8 cellular contexts compared by ENCODE assay signal in the genomic region with DNA sequence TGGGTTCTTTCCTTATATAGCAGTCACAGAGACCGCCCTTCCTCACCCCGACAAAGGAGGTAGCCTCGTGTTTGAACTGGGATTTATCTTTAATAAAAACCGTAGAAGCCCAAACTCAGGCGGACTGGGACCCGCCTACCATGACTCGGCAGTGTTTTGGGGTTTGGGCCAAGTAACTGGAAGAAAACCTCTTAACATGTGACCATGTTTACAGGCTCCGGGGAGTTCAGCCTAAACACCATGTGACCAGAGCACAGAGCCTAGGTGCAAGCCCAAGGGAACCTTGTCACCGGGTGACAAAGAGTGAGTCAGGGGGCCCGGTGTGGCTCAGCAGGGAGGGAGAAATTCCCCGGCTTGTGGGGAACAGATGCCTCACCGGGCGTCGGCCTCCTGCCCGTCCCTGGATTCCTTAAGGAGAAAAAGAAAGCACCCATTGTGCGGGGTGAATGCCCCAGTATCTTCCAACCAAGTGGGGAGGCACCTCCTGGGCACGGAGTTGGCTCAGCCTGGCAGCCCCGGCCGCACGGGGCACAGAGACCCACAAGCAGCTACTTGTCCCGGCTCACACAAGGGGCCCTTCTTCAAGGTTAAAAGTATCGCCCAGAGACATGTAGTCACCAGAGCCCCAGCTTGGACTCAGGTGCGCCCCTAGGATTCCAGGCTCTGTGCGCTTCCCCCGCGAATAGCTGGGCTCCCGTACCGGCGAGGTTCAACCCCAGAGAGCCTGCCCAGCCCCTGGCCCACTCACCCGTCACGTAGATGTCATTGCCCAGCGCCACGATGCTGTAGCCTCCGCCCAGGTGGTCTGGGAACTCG. TPM values are rescaled to one million over a fixed set of nuclear protein-coding genes. Genes with fewer than 3 reads are reported as not detected.
DNase-seq lines count a peak whose midpoint lies in the region; ATAC-seq, FAIRE-seq and TF ChIP-seq lines count a peak whose summit lies in the region.

No MANE protein-coding gene starts in this region.

- no peaks in the 10 kb centered on the region for H3K27me3 ChIP-seq in fibroblast of lung (ENCODE audit: control insufficient read depth, insufficient read depth, low read length)

- ATAC-seq in HG03039 (IDR thresholded peaks at IDR 0.05; ENCODE audit: unreplicated experiment): peak; percentile 21
- peak; percentile 83 for ATAC-seq in activated T-helper 17 cell treated with anti-CD3 and anti-CD28 coated beads, Interleukin-2, amount 50 U/mL, for 72 hours (replicated peaks)
- peak; percentile 25 to 31 for ATAC-seq in naive thymus-derived CD8-positive, alpha-beta T cell
- peak; percentile 81 for ATAC-seq in stimulated activated naive CD8-positive, alpha-beta T cell treated with anti-CD3 and anti-CD28 coated beads, Interleukin-15, amount 100 ng/mL, for 72 hours

- H3K4me3 Mint-ChIP-seq in activated T-helper 17 cell treated with anti-CD3 and anti-CD28 coated beads, Interleukin-2, amount 50 U/mL, for 72 hours: peak overlapping the region; percentile 87
- peak overlapping the region; percentile 96 to 99 (median 99) for H3K4me3 Mint-ChIP-seq in naive thymus-derived CD8-positive, alpha-beta T cell
- H3K4me3 Mint-ChIP-seq in stimulated activated naive CD8-positive, alpha-beta T cell treated with anti-CD3 and anti-CD28 coated beads, Interleukin-15, amount 100 ng/mL, for 72 hours: peak overlapping the region; percentile 94 to 95

- no peak overlapping the region for H2AFZ ChIP-seq in fibroblast of lung (ENCODE audit: low read length)

- H3K4me2 ChIP-seq in fibroblast of lung (ENCODE audit: extremely low read depth, insufficient read depth, low read length): peak overlapping the region; percentile 95

- no peaks in the 10 kb centered on the region for H4K20me1 ChIP-seq in fibroblast of lung (ENCODE audit: control insufficient read depth, extremely low read depth, insufficient read depth, low read length)

- H3K9ac ChIP-seq in fibroblast of lung (ENCODE audit: insufficient read depth, low read length): peak overlapping the region; percentile 88

- TF ChIP-seq CTCF in GM12864 (IDR thresholded peaks at IDR 0.05; ENCODE audit: low read depth, low read length, missing control alignments) (no peak), fibroblast of lung (conservative IDR thresholded peaks at IDR 0.05 in 1 of 2, IDR thresholded peaks at IDR 0.05 in 1 of 2; ENCODE audit: low read depth in 1 of 2, low read length in 2 of 2) (peak in 1 of 2 donors; percentile 6)

- H3K36me3 ChIP-seq in fibroblast of lung (ENCODE audit: control insufficient read depth, insufficient read depth, low read length): peaks cover 17% of the 10 kb centered on the region

- H3K4me3 ChIP-seq in GM12864 (ENCODE audit: low read depth, low read length) (peak overlapping the region; percentile 75), fibroblast of lung (replicated peaks in 1 of 4; ENCODE audit: control extremely low read depth in 1 of 4, insufficient read depth in 1 of 4, low read depth in 3 of 4, low read length in 4 of 4) (peak overlapping the region; percentile 71 to 99 (median 94))

- H3K4me1 ChIP-seq in fibroblast of lung (ENCODE audit: control insufficient read depth, extremely low read depth, insufficient read depth, low read length): peaks cover 11% of the 10 kb centered on the region

- no peaks in the 10 kb centered on the region for H3K9me3 ChIP-seq in fibroblast of lung (ENCODE audit: control insufficient read depth, insufficient read depth, low read depth, low read length)

- POLR2A ChIA-PET in naive thymus-derived CD8-positive, alpha-beta T cell (lab: Charles Lee): interaction anchor here (0.6 to 7.9 kb wide), 12 partner anchors 9 to 141 kb away, joined by 3 to 156 read pairs (median 15); a partner anchor contains a TSS

- peak; percentile 90 for FAIRE-seq in RCC 7860 (lab: Jason Lieb, UNC)

- no peaks in the 10 kb centered on the region for H3K27me3 Mint-ChIP-seq in activated T-helper 17 cell treated with anti-CD3 and anti-CD28 coated beads, Interleukin-2, amount 50 U/mL, for 72 hours
- no peaks in the 10 kb centered on the region for H3K27me3 Mint-ChIP-seq in naive thymus-derived CD8-positive, alpha-beta T cell
- no peaks in the 10 kb centered on the region for H3K27me3 Mint-ChIP-seq in stimulated activated naive CD8-positive, alpha-beta T cell treated with anti-CD3 and anti-CD28 coated beads, Interleukin-15, amount 100 ng/mL, for 72 hours

- H3K36me3 Mint-ChIP-seq in activated T-helper 17 cell treated with anti-CD3 and anti-CD28 coated beads, Interleukin-2, amount 50 U/mL, for 72 hours (ENCODE audit: low read depth): peaks cover 54% of the 10 kb centered on the region
- peaks cover 0 to 22% (median 4%) of the 10 kb centered on the region in 3 donors for H3K36me3 Mint-ChIP-seq in naive thymus-derived CD8-positive, alpha-beta T cell

- H3K4me1 Mint-ChIP-seq in activated T-helper 17 cell treated with anti-CD3 and anti-CD28 coated beads, Interleukin-2, amount 50 U/mL, for 72 hours: peaks cover 5% of the 10 kb centered on the region
- peaks cover 14 to 57% (median 54%) of the 10 kb centered on the region in 4 donors for H3K4me1 Mint-ChIP-seq in naive thymus-derived CD8-positive, alpha-beta T cell
- peaks cover 60% of the 10 kb centered on the region for H3K4me1 Mint-ChIP-seq in stimulated activated naive CD8-positive, alpha-beta T cell treated with anti-CD3 and anti-CD28 coated beads, Interleukin-15, amount 100 ng/mL, for 72 hours

- H3K9me3 Mint-ChIP-seq in activated T-helper 17 cell treated with anti-CD3 and anti-CD28 coated beads, Interleukin-2, amount 50 U/mL, for 72 hours: no peaks in the 10 kb centered on the region
- no peaks in the 10 kb centered on the region for H3K9me3 Mint-ChIP-seq in naive thymus-derived CD8-positive, alpha-beta T cell
- H3K9me3 Mint-ChIP-seq in stimulated activated naive CD8-positive, alpha-beta T cell treated with anti-CD3 and anti-CD28 coated beads, Interleukin-15, amount 100 ng/mL, for 72 hours: no peaks in the 10 kb centered on the region

- peak overlapping the region; percentile 93 for H3K27ac Mint-ChIP-seq in activated T-helper 17 cell treated with anti-CD3 and anti-CD28 coated beads, Interleukin-2, amount 50 U/mL, for 72 hours
- peak overlapping the region; percentile 91 to 98 (median 97) for H3K27ac Mint-ChIP-seq in naive thymus-derived CD8-positive, alpha-beta T cell
- H3K27ac Mint-ChIP-seq in stimulated activated naive CD8-positive, alpha-beta T cell treated with anti-CD3 and anti-CD28 coated beads, Interleukin-15, amount 100 ng/mL, for 72 hours: peak overlapping the region; percentile 95

- peak overlapping the region; percentile 92 for H3K27ac ChIP-seq in fibroblast of lung (ENCODE audit: insufficient read depth, low read length)

- peaks cover 55% of the 10 kb centered on the region for H3K79me2 ChIP-seq in fibroblast of lung (ENCODE audit: control insufficient read depth, insufficient read depth, low read length)

- DNase-seq in GM12864 (ENCODE audit: low read depth) (no peak), RCC 7860 (ENCODE audit: low spot score) (peak; percentile 96), fibroblast of lung (ENCODE audit: low read depth in 2 of 2) (peak; percentile 92 to 96), DMS114 treated with DMSO at 0.1 percent for 48 hours (lab: John Stamatoyannopoulos, UW; ENCODE audit: unreplicated experiment) (no peak)
- peak in 9 of 10 donors; percentile 41 to 80 (median 57) for DNase-seq in naive thymus-derived CD8-positive, alpha-beta T cell
- peak; percentile 76 to 89 for DNase-seq in stimulated activated naive CD8-positive, alpha-beta T cell treated with anti-CD3 and anti-CD28 coated beads, Interleukin-15, amount 100 ng/mL, for 72 hours

RNA-seq across cellular contexts. Expression of a gene that starts 1.4 kb away (rescaled TPM):
- 10 to 100 TPM; 32.3 to 35.3 TPM for total RNA-seq in activated T-helper 17 cell treated with anti-CD3 and anti-CD28 coated beads, Interleukin-2, amount 50 U/mL, for 72 hours
- 39.3 and 44.9 TPM in 2 replicates for total RNA-seq in fibroblast of lung
- polyA plus RNA-seq in fibroblast of lung: 11.7 and 12.8 TPM in 2 replicates
- polyA plus RNA-seq in fibroblast of lung (2012): 22.0 and 22.8 TPM in 2 replicates
- 32.6 and 38.3 TPM in 2 replicates for polyA minus RNA-seq in fibroblast of lung (ENCODE audit: low replicate concordance)
- total RNA-seq in naive thymus-derived CD8-positive, alpha-beta T cell: 10 to 100 TPM; 67.1 to 67.7 TPM
- 10 to 100 TPM; 15.7 to 26.4 (median 16.3) TPM for polyA plus RNA-seq in naive thymus-derived CD8-positive, alpha-beta T cell

RNA-seq across cellular contexts. Expression of a gene that starts 12.3 kb away (rescaled TPM):
- 10 to 100 TPM; 14.8 to 23.7 TPM for total RNA-seq in activated T-helper 17 cell treated with anti-CD3 and anti-CD28 coated beads, Interleukin-2, amount 50 U/mL, for 72 hours
- total RNA-seq in fibroblast of lung: 12.3 and 13.7 TPM in 2 replicates
- polyA plus RNA-seq in fibroblast of lung: 10.0 and 12.1 TPM in 2 replicates
- 13.9 and 15.9 TPM in 2 replicates for polyA plus RNA-seq in fibroblast of lung (2012)
- 12.3 and 13.7 TPM in 2 replicates for polyA minus RNA-seq in fibroblast of lung (ENCODE audit: low replicate concordance)
- 1 to 10 TPM; 8.4 to 8.5 TPM for total RNA-seq in naive thymus-derived CD8-positive, alpha-beta T cell
- 1 to 10 TPM; 1.4 to 4.3 (median 3.2) TPM for polyA plus RNA-seq in naive thymus-derived CD8-positive, alpha-beta T cell

RNA-seq across cellular contexts. Expression of a gene that starts 21.5 kb away (rescaled TPM):
- 10 to 100 TPM; 22.0 to 28.5 TPM for total RNA-seq in activated T-helper 17 cell treated with anti-CD3 and anti-CD28 coated beads, Interleukin-2, amount 50 U/mL, for 72 hours
- 15.4 and 16.0 TPM in 2 replicates for total RNA-seq in fibroblast of lung
- 4.9 and 5.7 TPM in 2 replicates for polyA plus RNA-seq in fibroblast of lung
- 11.3 and 12.3 TPM in 2 replicates for polyA plus RNA-seq in fibroblast of lung (2012)
- 7.1 and 9.1 TPM in 2 replicates for polyA minus RNA-seq in fibroblast of lung (ENCODE audit: low replicate concordance)
- 10 to 100 TPM; 64.5 to 73.2 TPM for total RNA-seq in naive thymus-derived CD8-positive, alpha-beta T cell
- 10 to 100 TPM in 2 of 3 donors, 1 to 10 TPM in 1; 9.8 to 30.0 (median 28.7) TPM for polyA plus RNA-seq in naive thymus-derived CD8-positive, alpha-beta T cell

RNA-seq across cellular contexts. Expression of a gene that starts 23.4 kb away (rescaled TPM):
- total RNA-seq in activated T-helper 17 cell treated with anti-CD3 and anti-CD28 coated beads, Interleukin-2, amount 50 U/mL, for 72 hours: 10 to 100 TPM; 19.3 to 34.6 TPM
- 34.4 and 35.5 TPM in 2 replicates for total RNA-seq in fibroblast of lung
- 5.3 and 6.5 TPM in 2 replicates for polyA plus RNA-seq in fibroblast of lung
- polyA plus RNA-seq in fibroblast of lung (2012): 11.6 and 13.5 TPM in 2 replicates
- polyA minus RNA-seq in fibroblast of lung (ENCODE audit: low replicate concordance): 5.3 and 7.2 TPM in 2 replicates
- 10 to 100 TPM; 28.7 to 30.7 TPM for total RNA-seq in naive thymus-derived CD8-positive, alpha-beta T cell
- 10 to 100 TPM; 20.1 to 26.5 (median 25.4) TPM for polyA plus RNA-seq in naive thymus-derived CD8-positive, alpha-beta T cell

RNA-seq across cellular contexts. Expression of a gene that starts 46.1 kb away (rescaled TPM):
- not detected for total RNA-seq in activated T-helper 17 cell treated with anti-CD3 and anti-CD28 coated beads, Interleukin-2, amount 50 U/mL, for 72 hours
- total RNA-seq in fibroblast of lung: under 0.01 and 0.17 TPM in 2 replicates
- 0.05 and 0.10 TPM in 2 replicates for polyA plus RNA-seq in fibroblast of lung
- 0.03 and 0.06 TPM in 2 replicates for polyA plus RNA-seq in fibroblast of lung (2012)
- not detected in 2 replicates for polyA minus RNA-seq in fibroblast of lung (ENCODE audit: low replicate concordance)
- total RNA-seq in naive thymus-derived CD8-positive, alpha-beta T cell: not detected
- polyA plus RNA-seq in naive thymus-derived CD8-positive, alpha-beta T cell: under 1 TPM in 1 of 3 donors, not detected in 2; 0.06 TPM

Comparison
In these comparisons a context has a peak if more than half of its experiments do, and no peak if none do; other contexts are left out.
1. DNase-seq: peak in RCC 7860 (single experiment), fibroblast of lung (2 of 2), naive thymus-derived CD8-positive, alpha-beta T cell (9 of 10) and stimulated activated naive CD8-positive, alpha-beta T cell treated with anti-CD3 and anti-CD28 coated beads, Interleukin-15, amount 100 ng/mL, for 72 hours (2 of 2); none in GM12864 (single experiment) and DMS114 treated with DMSO at 0.1 percent for 48 hours (single experiment).
2. ATAC-seq: peak in every context shown above with its lines; median percentile 83 in activated T-helper 17 cell treated with anti-CD3 and anti-CD28 coated beads, Interleukin-2, amount 50 U/mL, for 72 hours; 81 in stimulated activated naive CD8-positive, alpha-beta T cell treated with anti-CD3 and anti-CD28 coated beads, Interleukin-15, amount 100 ng/mL, for 72 hours; 28 in naive thymus-derived CD8-positive, alpha-beta T cell; 21 in HG03039.
3. Peak in every context shown above with its lines, with median percentiles within 50 percentile points of each other: H3K27ac Mint-ChIP-seq and H3K4me3 Mint-ChIP-seq.